ENCODE assay signal across 8 cellular contexts in the genomic region with DNA sequence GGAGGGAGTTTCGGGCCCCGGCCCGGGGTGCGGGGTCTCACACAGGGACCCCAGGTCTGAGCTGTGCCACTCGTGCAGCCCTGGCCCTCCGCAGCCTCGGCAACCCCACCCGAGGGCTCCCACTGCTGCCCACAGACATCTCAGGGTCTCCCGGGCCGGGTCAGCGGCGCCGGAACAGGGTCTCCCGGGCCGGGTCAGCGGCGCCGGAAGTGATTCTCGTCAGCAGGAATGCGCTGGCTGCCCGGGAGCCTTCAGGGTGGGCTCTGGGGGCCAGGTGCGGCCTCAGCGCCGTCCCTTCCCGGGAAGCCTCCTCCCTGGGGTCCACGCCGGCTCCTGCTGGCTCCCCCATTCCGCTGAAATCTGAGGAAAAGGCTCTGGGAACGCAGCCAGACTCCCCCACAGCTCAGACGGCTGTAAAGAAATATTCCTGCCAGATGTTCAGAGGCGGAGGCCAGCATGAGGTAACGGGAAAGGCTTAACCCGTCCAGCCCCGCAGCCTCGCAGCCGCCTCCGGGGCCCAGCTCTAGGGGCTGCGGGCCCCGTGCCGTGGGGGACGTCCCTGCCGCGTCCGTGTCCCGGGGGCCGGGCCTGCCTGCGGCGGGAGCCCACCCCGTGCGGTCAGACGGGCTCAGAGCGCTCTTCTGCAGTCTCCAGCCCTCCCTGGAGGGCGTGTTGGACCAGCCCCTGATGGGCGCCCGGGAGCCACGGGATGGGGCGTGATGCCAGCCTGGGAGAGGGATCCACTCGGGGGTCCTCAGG. TPM values are rescaled to one million over a fixed set of nuclear protein-coding genes. Genes with fewer than 3 reads are reported as not detected.
A peak's percentile ranks its signal among the peaks of the same experiment; 100 is the strongest.
DNase-seq lines count a peak whose midpoint lies in the region; ATAC-seq and TF ChIP-seq lines count a peak whose summit lies in the region.

No MANE protein-coding gene starts in this region.

- peak; percentile 84 for DNase-seq in GM03348 (ENCODE audit: low spot score)
- DNase-seq in NCI-H69 (lab: John Stamatoyannopoulos, UW) = peak; percentile 90
- no peak for DNase-seq in ACHN
- DNase-seq in NCI-H187 (lab: John Stamatoyannopoulos, UW) = no peak
- DNase-seq in activated CD4-positive, alpha-beta T cell treated with anti-CD3 and anti-CD28 coated beads for 4 hours = no peak

- H3K27ac Mint-ChIP-seq in nephron = peak overlapping the region; percentile 94 to 99 (median 99)

- peak overlapping the region; percentile 71 to 92 (median 86) for H3K4me3 Mint-ChIP-seq in nephron

- H3K9me3 Mint-ChIP-seq in nephron = no peaks in the 10 kb centered on the region

- no peaks in the 10 kb centered on the region for H3K36me3 Mint-ChIP-seq in nephron (ENCODE audit: low read depth)

- ATAC-seq in esophagus mucosa (peak; percentile 15), GM18873 (IDR thresholded peaks at IDR 0.05; ENCODE audit: low FRiP score, unreplicated experiment) (no peak)

- peaks cover 44% of the 10 kb centered on the region for H3K4me1 Mint-ChIP-seq in nephron

- in situ Hi-C loops in ACHN (cut with HindIII; ENCODE audit: low pct_ligation_motif_present, low pct_unique_long_range_greater_than_20kb, low sequenced_read_pairs) = no loop called here

- peaks cover 7% of the 10 kb centered on the region for H3K27me3 Mint-ChIP-seq in nephron (ENCODE audit: low read depth)

- no peak for TF ChIP-seq CTCF in nephron (IDR thresholded peaks at IDR 0.05; ENCODE audit: unreplicated experiment in 3 of 3)

RNA-seq across cellular contexts. Expression of gene COL6A1, which starts 8.7 kb away (rescaled TPM):
- total RNA-seq in esophagus mucosa = 17.8 TPM

Comparison
In these comparisons a context has a peak if more than half of its experiments do, and no peak if none do; other contexts are left out.
1. DNase-seq: peak in GM03348 (single experiment) and NCI-H69 (single experiment); none in ACHN (single experiment), NCI-H187 (0 of 2) and activated CD4-positive, alpha-beta T cell treated with anti-CD3 and anti-CD28 coated beads for 4 hours (0 of 2).